In the genomic region with DNA sequence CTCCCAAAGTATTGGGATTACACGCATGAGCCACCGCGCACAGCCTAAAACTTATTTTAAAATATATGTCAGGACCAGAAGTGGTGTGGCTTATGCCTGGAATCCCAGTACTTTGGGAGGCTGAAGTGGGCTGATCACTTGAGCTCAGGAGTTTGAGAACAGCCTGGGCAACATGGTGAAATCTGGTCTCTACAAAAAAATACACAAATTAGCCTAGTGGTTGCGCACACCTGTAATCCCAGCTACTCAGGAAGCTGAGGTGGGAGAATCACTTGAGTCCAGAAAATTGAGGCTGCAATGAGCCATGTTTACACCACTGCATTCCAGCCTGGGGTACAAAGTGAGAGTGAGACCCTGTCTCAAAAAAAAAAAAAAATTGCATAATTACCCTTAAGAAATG, we compare ENCODE assay signal across 17 cellular contexts. TPM values are rescaled to one million over a fixed set of nuclear protein-coding genes. Genes with fewer than 3 reads are reported as not detected.
A peak's percentile ranks its signal among the peaks of the same experiment; 100 is the strongest.
DNase-seq lines count a peak whose midpoint lies in the region; FAIRE-seq and TF ChIP-seq lines count a peak whose summit lies in the region.
"Had no signal": no experiment of that assay in that cellular context is flagged by ENCODE, and none has a peak within 500 bp of the region (broad histone marks: within the 10 kb centered on the region; RNA-seq: fewer than 3 reads in every experiment).

No MANE protein-coding gene starts in this region.

- H3K36me3 ChIP-seq in BE2C: no peaks in the 10 kb centered on the region
- H3K36me3 ChIP-seq: right atrium auricular region had no signal

- TF ChIP-seq CTCF in BE2C (IDR thresholded peaks at IDR 0.05; ENCODE audit: low read depth, low read length): peak; percentile 28; the same call in 1 of the 2 replicates
- TF ChIP-seq CTCF in VCaP (conservative IDR thresholded peaks at IDR 0.05): peak; percentile 16; the same call in 1 of the 2 replicates

- H3K27me3 ChIP-seq in BE2C: no peaks in the 10 kb centered on the region
- H3K27me3 ChIP-seq: right atrium auricular region had no signal

- DNase-seq in BE2C (no peak), GM18507 (ENCODE audit: extremely low spot score, insufficient read length, low read depth) (no peak), fibroblast of peridontal ligament (ENCODE audit: extremely low read depth) (peak; percentile 15), middle frontal gyrus (ENCODE audit: extremely low spot score, low spot score) (no peak), HT-29 (ENCODE audit: low spot score) (no peak), HCEC 1CT (no peak)
- DNase-seq in stimulated activated CD4-positive, alpha-beta T cell treated with anti-CD3 and anti-CD28 coated beads, Interleukin-2, amount 100 ng/mL, for 48 hours: no peak
- DNase-seq: activated CD4-positive, alpha-beta T cell treated with anti-CD3 and anti-CD28 coated beads for 48 hours; cerebellar nuclear complex; islet precursor cell; NK-92 treated with Interleukin-12 subunit alpha and Interleukin-12 subunit beta, amount 100 ng/mL, for 24 hours; Right ventricle myocardium superior had no signal

- peaks cover 6% of the 10 kb centered on the region for H3K4me1 ChIP-seq in BE2C
- H3K4me1 ChIP-seq: right atrium auricular region had no signal

- peak; percentile 46 for FAIRE-seq in GM18507 (lab: Jason Lieb, UNC)
- FAIRE-seq: D721Med had no signal

- H3K9me3 ChIP-seq in BE2C: no peaks in the 10 kb centered on the region
- H3K9me3 ChIP-seq: right atrium auricular region had no signal

- no peak overlapping the region for H3K27ac ChIP-seq in VCaP
- H3K27ac ChIP-seq: right atrium auricular region had no signal

- no peak overlapping the region for H3K4me3 ChIP-seq in BE2C (ENCODE audit: low read depth, low read length)
- H3K4me3 ChIP-seq: right atrium auricular region had no signal

RNA-seq across cellular contexts. Expression of gene PXT1, which starts 13.7 kb away (rescaled TPM):
- not detected for polyA plus RNA-seq in BE2C (2012; ENCODE audit: insufficient read depth, insufficient read length, low read depth)
- total RNA-seq in HT-29 (2014; rRNA removed; shearing (Covaris generic)): 0.25 TPM in 1 of 2 replicates, not detected in the other
- total RNA-seq: H4, mesenteric fat pad had no signal

RNA-seq across cellular contexts. Expression of gene KCTD20, which starts 13.9 kb away (rescaled TPM):
- polyA plus RNA-seq in BE2C (2012; ENCODE audit: insufficient read depth, insufficient read length, low read depth): 46.6 TPM
- 15.5 and 16.8 TPM in 2 replicates for total RNA-seq in HT-29 (2014; rRNA removed; shearing (Covaris generic))

RNA-seq across cellular contexts. Expression of gene ETV7, which starts 41.4 kb away (rescaled TPM):
- 0.52 TPM for polyA plus RNA-seq in BE2C (2012; ENCODE audit: insufficient read depth, insufficient read length, low read depth)
- total RNA-seq in HT-29 (2014; rRNA removed; shearing (Covaris generic)): 0.34 and 1.3 TPM in 2 replicates
- total RNA-seq: Right ventricle myocardium superior had no signal
